ENCODE assay signal across 19 cellular contexts in genomic region chr16:9003763-9004162, GRCh38.
"Had no signal": no experiment of that assay in that cellular context is flagged by ENCODE, and none has a peak within 500 bp of the region (broad histone marks: within the 10 kb centered on the region; RNA-seq: fewer than 3 reads in every experiment).

No MANE protein-coding gene starts in this region.

- H3K9me3 ChIP-seq: adrenal gland had no signal

- H3K9ac ChIP-seq: KMS-11 had no signal

- H3K4me3 ChIP-seq: adrenal gland, SK-N-MC had no signal

- H3K36me3 Mint-ChIP-seq: activated naive CD8-positive, alpha-beta T cell treated with anti-CD3 and anti-CD28 coated beads, Interleukin-2, amount 10 ng/mL, durations not matched to agents 7 days and 5 days had no signal

- H3K4me3 Mint-ChIP-seq: activated CD8-positive, alpha-beta T cell treated with anti-CD3 and anti-CD28 coated beads, Interleukin-2, amount 10 ng/mL, durations not matched to agents 7 days and 5 days; activated naive CD8-positive, alpha-beta T cell treated with anti-CD3 and anti-CD28 coated beads, Interleukin-2, amount 10 ng/mL, durations not matched to agents 7 days and 5 days had no signal

- DNase-seq: activated CD4-positive, alpha-beta T cell treated with anti-CD3 and anti-CD28 coated beads for 48 hours; activated CD4-positive, alpha-beta T cell treated with anti-CD3 and anti-CD28 coated beads, Interleukin-2, amount 50 U/mL, for 4 hours; activated CD4-positive, CD25-positive, alpha-beta regulatory T cell treated with anti-CD3 and anti-CD28 coated beads, Interleukin-2, amount 50 U/mL, for 72 hours; activated CD8-positive, alpha-beta memory T cell treated with anti-CD3 and anti-CD28 coated beads, Interleukin-2, amount 50 U/mL, for 48 hours; activated CD8-positive, alpha-beta T cell treated with anti-CD3 and anti-CD28 coated beads, Interleukin-2, amount 10 ng/mL, durations not matched to agents 7 days and 5 days; activated naive CD4-positive, alpha-beta T cell treated with anti-CD3 and anti-CD28 coated beads, Interleukin-2, amount 50 U/mL, for 16 hours; activated naive CD8-positive, alpha-beta T cell treated with anti-CD3 and anti-CD28 coated beads, Interleukin-2, amount 10 ng/mL, durations not matched to agents 7 days and 5 days; activated T-cell treated with anti-CD3 and anti-CD28 coated beads, Interleukin-2, amount 50 U/mL, for 1 hour; adrenal gland; anterior cingulate cortex; MV-4-11; NCI-H1092 treated with DMSO at 0.1 percent for 48 hours; NCI-H187 treated with DMSO at 0.1 percent for 48 hours; NCI-H2081 treated with DMSO at 0.1 percent for 48 hours; NCI-H446 treated with DMSO at 0.1 percent for 48 hours; NCI-H524 treated with DMSO at 0.1 percent for 48 hours; T-helper 1 cell had no signal

- H3K9me3 Mint-ChIP-seq: activated naive CD8-positive, alpha-beta T cell treated with anti-CD3 and anti-CD28 coated beads, Interleukin-2, amount 10 ng/mL, durations not matched to agents 7 days and 5 days had no signal

- H3K27ac ChIP-seq: adrenal gland, KMS-11, SK-N-MC had no signal

- H3K36me3 ChIP-seq: adrenal gland had no signal

- H3K27ac Mint-ChIP-seq: activated CD8-positive, alpha-beta T cell treated with anti-CD3 and anti-CD28 coated beads, Interleukin-2, amount 10 ng/mL, durations not matched to agents 7 days and 5 days; activated naive CD8-positive, alpha-beta T cell treated with anti-CD3 and anti-CD28 coated beads, Interleukin-2, amount 10 ng/mL, durations not matched to agents 7 days and 5 days had no signal

- H3K27me3 ChIP-seq: adrenal gland had no signal
